ENCODE assay signal across 18 cellular contexts in the genomic region with DNA sequence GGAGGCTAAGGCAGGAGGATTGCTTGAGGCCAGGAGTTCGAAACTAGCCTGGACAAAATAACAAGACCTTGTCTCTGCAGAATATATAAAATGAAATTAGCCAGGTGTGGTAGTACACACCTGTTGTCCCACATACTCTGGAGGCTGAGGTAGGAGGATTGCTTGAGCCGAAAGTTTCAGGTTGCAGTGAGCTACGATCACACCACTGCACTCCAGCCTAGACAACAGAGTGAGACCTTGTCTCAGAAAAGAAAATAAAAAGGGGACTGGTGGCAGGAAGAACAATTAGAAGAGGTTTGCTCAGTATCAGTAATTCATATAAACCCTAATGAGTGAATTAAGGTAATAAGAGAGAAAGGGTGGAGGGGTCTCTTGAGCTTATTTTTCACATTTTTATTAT. TPM values are rescaled to one million over a fixed set of nuclear protein-coding genes. Genes with fewer than 3 reads are reported as not detected.
DNase-seq lines count a peak whose midpoint lies in the region; ATAC-seq, FAIRE-seq and TF ChIP-seq lines count a peak whose summit lies in the region.
"Had no signal": no experiment of that assay in that cellular context is flagged by ENCODE, and none has a peak within 500 bp of the region (broad histone marks: within the 10 kb centered on the region; RNA-seq: fewer than 3 reads in every experiment).

No MANE protein-coding gene starts in this region.

- H3K79me2 ChIP-seq in trophoblast cell (ENCODE audit: control insufficient read depth, insufficient read depth, low read length, poor library complexity) = peaks cover 9% of the 10 kb centered on the region

- no peak overlapping the region for H4K12ac ChIP-seq in trophoblast cell (ENCODE audit: low read depth, low read length)

- H3K36me3 ChIP-seq in HEK293 (ENCODE audit: control insufficient read depth in 2 of 2, insufficient read depth in 1 of 2, low read length in 2 of 2) (peaks cover 6 to 10% of the 10 kb centered on the region in 2 experiments; a peak in 2 of 3 replicates), trophoblast cell (ENCODE audit: control insufficient read depth in 1 of 2, insufficient read depth in 2 of 2, low read length in 2 of 2) (peaks cover 0 to 2% of the 10 kb centered on the region in 2 experiments)

- H3K79me1 ChIP-seq in trophoblast cell (ENCODE audit: low read length) = no peaks in the 10 kb centered on the region

- POLR2A ChIA-PET in activated CD4-positive, alpha-beta T cell treated with anti-CD3 and anti-CD28 coated beads for 36 hours (lab: Charles Lee) = interaction anchor here (1.0 to 2.0 kb wide), 5 partner anchors 8 to 105 kb away, joined by 3 to 10 read pairs (median 5); a partner anchor contains a TSS
- POLR2A ChIA-PET in HEK293 (lab: Yijun Ruan, JAX) = interaction anchor here (0.8 to 1.7 kb wide), 3 partner anchors 8 to 22 kb away, joined by 3 to 13 read pairs (median 4); a partner anchor contains a TSS
- POLR2A ChIA-PET in RWPE1 (lab: Yijun Ruan, JAX; ENCODE audit: low non-redundant PET) = no interaction called here

- no peak overlapping the region for H3K9ac ChIP-seq in trophoblast cell (ENCODE audit: low read length)

- H3K23ac ChIP-seq in trophoblast cell (ENCODE audit: low read length) = no peak overlapping the region

- peak overlapping the region; percentile 86 for H3K4ac ChIP-seq in trophoblast cell (ENCODE audit: low read depth, low read length)

- H3K27me3 ChIP-seq in trophoblast cell (ENCODE audit: insufficient read depth, low read length) = no peaks in the 10 kb centered on the region
- H3K27me3 ChIP-seq: stomach had no signal

- H2BK12ac ChIP-seq in trophoblast cell (ENCODE audit: low read length) = no peak overlapping the region

- no peak overlapping the region for H3K27ac ChIP-seq in HEK293 (ENCODE audit: extremely low read depth, low read depth, low read length)
- no peak overlapping the region for H3K27ac ChIP-seq in trophoblast cell (ENCODE audit: low read depth, low read length)
- H3K27ac ChIP-seq in RWPE1 = no peak overlapping the region
- H3K27ac ChIP-seq: A549 had no signal

- H3K4me1 ChIP-seq in HEK293 (ENCODE audit: control insufficient read depth, insufficient read depth, low read length) (peaks cover 5% of the 10 kb centered on the region; the same call in 1 of the 2 replicates), trophoblast cell (ENCODE audit: control insufficient read depth in 1 of 2, insufficient read depth in 2 of 2, low read length in 2 of 2) (no peaks in the 10 kb centered on the region)

- no peak overlapping the region for H2AFZ ChIP-seq in trophoblast cell (ENCODE audit: insufficient read depth, low read length, poor library complexity)

- H3K4me3 Mint-ChIP-seq in activated CD4-positive, alpha-beta T cell treated with anti-CD3 and anti-CD28 coated beads for 36 hours = no peak overlapping the region
- H3K4me3 Mint-ChIP-seq: neural crest cell had no signal

- no peak overlapping the region for H3K14ac ChIP-seq in trophoblast cell (ENCODE audit: low read length)

- no peak for TF ChIP-seq CTCF in HEK293 (tag by site-specific recombination; IDR thresholded peaks at IDR 0.05)
- no peak for TF ChIP-seq CTCF in D721Med (IDR thresholded peaks at IDR 0.05; ENCODE audit: insufficient read depth, missing control alignments)
- TF ChIP-seq CTCF in RWPE1 (conservative IDR thresholded peaks at IDR 0.05; ENCODE audit: low read depth) = no peak

- no peak for ATAC-seq in activated CD4-positive, alpha-beta T cell treated with anti-CD3 and anti-CD28 coated beads for 36 hours
- no peak for ATAC-seq in activated naive CD4-positive, alpha-beta T cell treated with anti-CD3 and anti-CD28 coated beads, Interleukin-2, amount 50 U/mL, for 72 hours
- ATAC-seq: A549, sciatic nerve had no signal

- no peak for DNase-seq in activated CD4-positive, alpha-beta T cell treated with anti-CD3 and anti-CD28 coated beads for 36 hours
- no peak for DNase-seq in activated CD4-positive, alpha-beta T cell treated with anti-CD3 and anti-CD28 coated beads for 1 hour
- DNase-seq in activated naive CD4-positive, alpha-beta T cell treated with anti-CD3 and anti-CD28 coated beads, Interleukin-2, amount 50 U/mL, for 72 hours (ENCODE audit: low spot score in 2 of 2) = no peak
- DNase-seq in trophoblast cell (no peak), D721Med (ENCODE audit: insufficient read length, low spot score) (no peak), COR-L47 (lab: John Stamatoyannopoulos, UW) (no peak), RWPE1 (ENCODE audit: low spot score) (no peak)
- DNase-seq: activated CD8-positive, alpha-beta memory T cell treated with anti-CD3 and anti-CD28 coated beads, Interleukin-2, amount 50 U/mL, for 4 hours; H7; NCI-H2081; Right ventricle myocardium superior; stomach had no signal

- H3K4me2 ChIP-seq in trophoblast cell (ENCODE audit: low read length) = no peak overlapping the region
- H3K4me2 ChIP-seq: A549 had no signal

- H3K9me3 ChIP-seq in HEK293 (ENCODE audit: control insufficient read depth, insufficient read depth, low read depth, low read length) = no peaks in the 10 kb centered on the region; the same call in 1 of the 2 replicates
- no peaks in the 10 kb centered on the region for H3K9me3 ChIP-seq in trophoblast cell (ENCODE audit: insufficient read depth, low read depth, low read length)
- H3K9me3 ChIP-seq: A549, stomach had no signal

- H2BK120ac ChIP-seq in trophoblast cell (ENCODE audit: insufficient read depth, low read length, poor library complexity) = no peak overlapping the region

- H3K4me1 Mint-ChIP-seq in activated CD4-positive, alpha-beta T cell treated with anti-CD3 and anti-CD28 coated beads for 36 hours = peaks cover 78% of the 10 kb centered on the region

- H4K8ac ChIP-seq in trophoblast cell (ENCODE audit: low read depth, low read length) = no peak overlapping the region

- H3K18ac ChIP-seq in trophoblast cell (ENCODE audit: low read length) = no peak overlapping the region

- no CpG with 5 or more reads among the region's 3 CpGs for WGBS in trophoblast cell (ENCODE audit: extremely low coverage, insufficient coverage, insufficient read length)

- no peaks in the 10 kb centered on the region for H3K27me3 Mint-ChIP-seq in activated CD4-positive, alpha-beta T cell treated with anti-CD3 and anti-CD28 coated beads for 36 hours

- H3K9me3 Mint-ChIP-seq in activated CD4-positive, alpha-beta T cell treated with anti-CD3 and anti-CD28 coated beads for 36 hours (ENCODE audit: low read depth) = no peaks in the 10 kb centered on the region
- H3K9me3 Mint-ChIP-seq in activated naive CD4-positive, alpha-beta T cell treated with anti-CD3 and anti-CD28 coated beads, Interleukin-2, amount 50 U/mL, for 72 hours = no peaks in the 10 kb centered on the region
- H3K9me3 Mint-ChIP-seq: neural crest cell had no signal

- intact Hi-C loops in activated CD4-positive, alpha-beta T cell treated with anti-CD3 and anti-CD28 coated beads for 36 hours (cut with DNase I, micrococcal nuclease) = no loop called here

- FAIRE-seq in D721Med (lab: Jason Lieb, UNC) = no peak
- FAIRE-seq: A549, astrocyte, TTC549 had no signal

- CTCF ChIA-PET in activated CD4-positive, alpha-beta T cell treated with anti-CD3 and anti-CD28 coated beads for 36 hours (lab: Charles Lee) = interaction anchor here (0.6 to 1.5 kb wide), 7 partner anchors 11 to 105 kb away, joined by 3 to 9 read pairs (median 5); no protein-coding TSS in a partner anchor
- CTCF ChIA-PET in HEK293 (lab: Yijun Ruan, JAX) (interaction anchor here (0.6 kb wide), 1 partner anchor 1850 kb away, joined by 4 read pairs; no protein-coding TSS in a partner anchor), RWPE1 (lab: Yijun Ruan, JAX) (no interaction called here)

- H3K4me3 ChIP-seq in HEK293 (ENCODE audit: low read depth, low read length) (no peak overlapping the region), trophoblast cell (ENCODE audit: low read depth, low read length) (no peak overlapping the region)
- H3K4me3 ChIP-seq: A549, stomach had no signal

- no peak overlapping the region for H4K91ac ChIP-seq in trophoblast cell (ENCODE audit: low read depth, low read length)

- peaks cover 41% of the 10 kb centered on the region for H3K36me3 Mint-ChIP-seq in activated CD4-positive, alpha-beta T cell treated with anti-CD3 and anti-CD28 coated beads for 36 hours (ENCODE audit: low read depth)
- peaks cover 5 to 34% of the 10 kb centered on the region in 2 donors for H3K36me3 Mint-ChIP-seq in activated naive CD4-positive, alpha-beta T cell treated with anti-CD3 and anti-CD28 coated beads, Interleukin-2, amount 50 U/mL, for 72 hours

- peak overlapping the region; percentile 91 for H3K27ac Mint-ChIP-seq in activated CD4-positive, alpha-beta T cell treated with anti-CD3 and anti-CD28 coated beads for 36 hours
- H3K27ac Mint-ChIP-seq in activated naive CD4-positive, alpha-beta T cell treated with anti-CD3 and anti-CD28 coated beads, Interleukin-2, amount 50 U/mL, for 72 hours = peak overlapping the region; percentile 61 to 96

- H2BK5ac ChIP-seq in trophoblast cell (ENCODE audit: low read depth, low read length, poor library complexity) = no peak overlapping the region

- no peak overlapping the region for H2AK5ac ChIP-seq in trophoblast cell (ENCODE audit: low read length)

TF ChIP-seq in HEK293, 187 proteins besides CTCF, POLR2A, EP300 and RAD21:
- TF ChIP-seq, protein P1, sequence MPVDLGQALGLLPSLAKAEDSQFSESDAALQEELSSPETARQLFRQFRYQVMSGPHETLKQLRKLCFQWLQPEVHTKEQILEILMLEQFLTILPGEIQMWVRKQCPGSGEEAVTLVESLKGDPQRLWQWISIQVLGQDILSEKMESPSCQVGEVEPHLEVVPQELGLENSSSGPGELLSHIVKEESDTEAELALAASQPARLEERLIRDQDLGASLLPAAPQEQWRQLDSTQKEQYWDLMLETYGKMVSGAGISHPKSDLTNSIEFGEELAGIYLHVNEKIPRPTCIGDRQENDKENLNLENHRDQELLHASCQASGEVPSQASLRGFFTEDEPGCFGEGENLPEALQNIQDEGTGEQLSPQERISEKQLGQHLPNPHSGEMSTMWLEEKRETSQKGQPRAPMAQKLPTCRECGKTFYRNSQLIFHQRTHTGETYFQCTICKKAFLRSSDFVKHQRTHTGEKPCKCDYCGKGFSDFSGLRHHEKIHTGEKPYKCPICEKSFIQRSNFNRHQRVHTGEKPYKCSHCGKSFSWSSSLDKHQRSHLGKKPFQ (tag by site-specific recombination; IDR thresholded peaks at IDR 0.05) = 0 out of 2 replicates have a peak, but pooled peaks have one; percentile 17
- no peak for TF ChIP-seq SP3 (tag by site-specific recombination; IDR thresholded peaks at IDR 0.05)

RNA-seq across cellular contexts. Expression of a gene that starts 8.0 kb away (rescaled TPM):
- 100 to 1,000 TPM; 374 to 425 TPM for total RNA-seq in activated CD4-positive, alpha-beta T cell treated with anti-CD3 and anti-CD28 coated beads for 36 hours
- total RNA-seq in activated naive CD4-positive, alpha-beta T cell treated with anti-CD3 and anti-CD28 coated beads, Interleukin-2, amount 50 U/mL, for 72 hours = 100 to 1,000 TPM; 293 to 408 TPM
- 454 and 493 TPM in 2 replicates for polyA plus RNA-seq in trophoblast cell (2013)
